In the genomic region with DNA sequence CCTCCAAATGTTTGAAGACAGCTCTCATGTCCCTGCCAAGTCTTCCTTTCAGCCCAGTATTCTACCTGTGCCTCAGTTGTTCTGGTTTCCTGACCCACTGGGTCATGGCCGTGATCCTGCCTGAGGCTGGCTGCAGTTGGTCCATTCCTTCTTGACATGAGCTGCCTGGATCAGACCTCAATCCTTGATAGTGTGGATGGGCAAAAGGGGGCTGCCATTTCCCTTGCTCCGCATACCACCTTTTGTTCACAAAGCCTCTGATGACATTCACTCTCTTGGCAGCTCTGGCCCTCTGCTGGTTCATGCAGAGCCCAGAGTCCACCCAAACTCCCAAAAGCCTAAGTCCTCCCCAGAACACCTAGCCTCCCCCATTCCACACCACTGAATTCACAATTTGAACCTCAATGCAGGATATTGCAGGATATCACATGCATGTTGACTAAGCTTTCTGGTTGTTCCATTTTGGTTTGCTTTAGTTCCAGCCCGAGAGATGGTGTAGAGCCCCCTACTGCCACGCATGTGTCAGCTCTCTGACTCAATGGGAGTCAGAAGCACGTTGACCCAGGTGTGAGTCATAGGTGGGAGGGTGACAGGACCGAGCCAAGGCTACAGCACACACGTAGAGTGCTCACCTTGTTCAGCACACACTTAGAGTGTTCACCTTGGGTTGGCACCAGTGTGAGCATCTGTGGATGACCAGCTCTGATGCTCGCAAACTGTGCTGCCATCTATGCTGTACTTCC, we compare ENCODE assay signal across 12 cellular contexts.
DNase-seq lines count a peak whose midpoint lies in the region; ATAC-seq and TF ChIP-seq lines count a peak whose summit lies in the region.
"Had no signal": no experiment of that assay in that cellular context is flagged by ENCODE, and none has a peak within 500 bp of the region (broad histone marks: within the 10 kb centered on the region; RNA-seq: fewer than 3 reads in every experiment).

No MANE protein-coding gene starts in this region.

- H3K27me3 Mint-ChIP-seq in activated CD8-positive, alpha-beta memory T cell treated with anti-CD3 and anti-CD28 coated beads, Interleukin-2, amount 10 ng/mL, durations not matched to agents 7 days and 5 days = peaks cover 27% of the 10 kb centered on the region

- H3K36me3 ChIP-seq in PC-3 (ENCODE audit: low read depth, low read length) = no peaks in the 10 kb centered on the region
- H3K36me3 ChIP-seq in WERI-Rb-1 = no peaks in the 10 kb centered on the region
- H3K36me3 ChIP-seq: tibial artery had no signal

- H4K20me1 ChIP-seq in PC-3 (ENCODE audit: low read length) = no peaks in the 10 kb centered on the region

- H3K4me3 ChIP-seq in PC-3 (ENCODE audit: low read length) (no peak overlapping the region), epithelial cell of proximal tubule (ENCODE audit: low read depth, low read length) (no peak overlapping the region), WERI-Rb-1 (ENCODE audit: low read depth, low read length) (no peak overlapping the region)
- H3K4me3 ChIP-seq: tibial artery had no signal

- no peak overlapping the region for H3K4me3 Mint-ChIP-seq in activated CD8-positive, alpha-beta memory T cell treated with anti-CD3 and anti-CD28 coated beads, Interleukin-2, amount 10 ng/mL, durations not matched to agents 7 days and 5 days
- H3K4me3 Mint-ChIP-seq: effector memory CD8-positive, alpha-beta T cell had no signal

- no peak overlapping the region for H3K27ac ChIP-seq in PC-3 (ENCODE audit: low read length)
- H3K27ac ChIP-seq in WERI-Rb-1 = no peak overlapping the region
- H3K27ac ChIP-seq: tibial artery had no signal

- H2AFZ ChIP-seq in PC-3 (ENCODE audit: low read length) = no peak overlapping the region

- H3K79me2 ChIP-seq in PC-3 (ENCODE audit: low read length) = no peaks in the 10 kb centered on the region

- H3K36me3 Mint-ChIP-seq in activated CD8-positive, alpha-beta memory T cell treated with anti-CD3 and anti-CD28 coated beads, Interleukin-2, amount 10 ng/mL, durations not matched to agents 7 days and 5 days = no peaks in the 10 kb centered on the region

- no peak overlapping the region for H3K4me2 ChIP-seq in PC-3 (ENCODE audit: low read length)

- peak; percentile 45 for DNase-seq in activated CD8-positive, alpha-beta memory T cell treated with anti-CD3 and anti-CD28 coated beads, Interleukin-2, amount 10 ng/mL, durations not matched to agents 7 days and 5 days
- DNase-seq in activated CD8-positive, alpha-beta memory T cell treated with anti-CD3 and anti-CD28 coated beads for 24 hours = no peak
- peak; percentile 69 for DNase-seq in PC-3
- DNase-seq in epithelial cell of proximal tubule (ENCODE audit: low read depth) = peak; percentile 25
- DNase-seq in stimulated activated CD8-positive, alpha-beta memory T cell treated with anti-CD3 and anti-CD28 coated beads, Interleukin-4, amount 100 ng/mL, for 48 hours = peak; percentile 59
- DNase-seq in NCI-H524 (lab: John Stamatoyannopoulos, UW) = no peak
- DNase-seq in NCI-H1092 (lab: John Stamatoyannopoulos, UW) = no peak
- no peak for DNase-seq in WERI-Rb-1
- DNase-seq: effector memory CD8-positive, alpha-beta T cell; NCI-H1436 treated with DMSO at 0.1 percent for 48 hours; T-helper 9 cell; tibial artery had no signal

- H3K4me1 Mint-ChIP-seq in activated CD8-positive, alpha-beta memory T cell treated with anti-CD3 and anti-CD28 coated beads, Interleukin-2, amount 10 ng/mL, durations not matched to agents 7 days and 5 days = peaks cover 4% of the 10 kb centered on the region

- CTCF ChIA-PET in activated CD8-positive, alpha-beta memory T cell treated with anti-CD3 and anti-CD28 coated beads, Interleukin-2, amount 10 ng/mL, durations not matched to agents 7 days and 5 days (lab: Charles Lee) = interaction anchor here (1.3 kb wide), 1 partner anchor 55 kb away, joined by 3 read pairs; no protein-coding TSS in a partner anchor
- CTCF ChIA-PET in PC-3 (lab: Charles Lee) = no interaction called here

- no peak overlapping the region for H3K27ac Mint-ChIP-seq in activated CD8-positive, alpha-beta memory T cell treated with anti-CD3 and anti-CD28 coated beads, Interleukin-2, amount 10 ng/mL, durations not matched to agents 7 days and 5 days
- H3K27ac Mint-ChIP-seq: effector memory CD8-positive, alpha-beta T cell had no signal

- no peaks in the 10 kb centered on the region for H3K9me3 ChIP-seq in PC-3 (ENCODE audit: low read length)
- no peaks in the 10 kb centered on the region for H3K9me3 ChIP-seq in WERI-Rb-1 (ENCODE audit: severe bottlenecking)
- H3K9me3 ChIP-seq: tibial artery had no signal

- H3K9ac ChIP-seq in PC-3 (ENCODE audit: low read length) = no peak overlapping the region

- intact Hi-C loops in PC-3 (cut with micrococcal nuclease) = loop anchor here (5.0 kb wide), 1 partner anchor 152 kb away; no protein-coding TSS in a partner anchor

- H3K9me2 ChIP-seq in PC-3 (replicated peaks; ENCODE audit: low read length) = no peaks in the 10 kb centered on the region

- peaks cover 4% of the 10 kb centered on the region; the same call in 1 of the 2 replicates for H3K4me1 ChIP-seq in PC-3 (ENCODE audit: insufficient read depth, low read length)
- H3K4me1 ChIP-seq: tibial artery had no signal

- POLR2A ChIA-PET in PC-3 (lab: Charles Lee; ENCODE audit: unreplicated experiment) = no interaction called here

- no peaks in the 10 kb centered on the region for H3K9me3 Mint-ChIP-seq in activated CD8-positive, alpha-beta memory T cell treated with anti-CD3 and anti-CD28 coated beads, Interleukin-2, amount 10 ng/mL, durations not matched to agents 7 days and 5 days (ENCODE audit: low read depth)
- H3K9me3 Mint-ChIP-seq: effector memory CD8-positive, alpha-beta T cell had no signal

- no TSS peak for BruUV-seq in PC-3 (replicated peaks; lab: Mats Ljungman, UMichigan)

- ATAC-seq in activated CD8-positive, alpha-beta memory T cell treated with anti-CD3 and anti-CD28 coated beads, Interleukin-2, amount 10 ng/mL, durations not matched to agents 7 days and 5 days = no peak
- ATAC-seq in PC-3 = 0 out of 2 replicates have a peak, but pooled peaks have one; percentile 49
- ATAC-seq: effector memory CD8-positive, alpha-beta T cell had no signal

- H3K27me3 ChIP-seq in PC-3 (ENCODE audit: low read length) (no peaks in the 10 kb centered on the region), WERI-Rb-1 (ENCODE audit: insufficient read depth, low read depth, severe bottlenecking) (no peaks in the 10 kb centered on the region)

- no peaks in the 10 kb centered on the region for H3F3A ChIP-seq in PC-3 (ENCODE audit: low read length, unreplicated experiment)

- TF ChIP-seq CTCF in PC-3 (conservative IDR thresholded peaks at IDR 0.05; ENCODE audit: low read depth, low read length) = peak; percentile 38
- peak; percentile 47 for TF ChIP-seq CTCF in epithelial cell of proximal tubule (conservative IDR thresholded peaks at IDR 0.05; ENCODE audit: low read depth, low read length)
- no peak for TF ChIP-seq CTCF in WERI-Rb-1 (IDR thresholded peaks at IDR 0.05; ENCODE audit: low read depth, low read length)

Comparison
In these comparisons a context has a peak if more than half of its experiments do, and no peak if none do; other contexts are left out.
1. DNase-seq: peak in activated CD8-positive, alpha-beta memory T cell treated with anti-CD3 and anti-CD28 coated beads, Interleukin-2, amount 10 ng/mL, durations not matched to agents 7 days and 5 days (single experiment), PC-3 (single experiment), epithelial cell of proximal tubule (single experiment) and stimulated activated CD8-positive, alpha-beta memory T cell treated with anti-CD3 and anti-CD28 coated beads, Interleukin-4, amount 100 ng/mL, for 48 hours (single experiment); none in activated CD8-positive, alpha-beta memory T cell treated with anti-CD3 and anti-CD28 coated beads for 24 hours (single experiment), NCI-H524 (0 of 2), NCI-H1092 (single experiment) and WERI-Rb-1 (single experiment).